In genomic region chr2:30428827-30429461, GRCh38 we compare ENCODE assay signal across 1 cellular context.
TF ChIP-seq lines count a peak whose summit lies in the region.

No MANE protein-coding gene starts in this region.

TF ChIP-seq in K562, 482 proteins besides CTCF, POLR2A, EP300 and RAD21 (continued from another document):
- no peak for TF ChIP-seq ELK1 (CRISPR knock-in tag; IDR thresholded peaks at IDR 0.05)
- TF ChIP-seq ZNF175 (CRISPR knock-in tag; IDR thresholded peaks at IDR 0.05; ENCODE audit: low read depth): peak; percentile 78
